9 cellular contexts compared by ENCODE assay signal in the genomic region with DNA sequence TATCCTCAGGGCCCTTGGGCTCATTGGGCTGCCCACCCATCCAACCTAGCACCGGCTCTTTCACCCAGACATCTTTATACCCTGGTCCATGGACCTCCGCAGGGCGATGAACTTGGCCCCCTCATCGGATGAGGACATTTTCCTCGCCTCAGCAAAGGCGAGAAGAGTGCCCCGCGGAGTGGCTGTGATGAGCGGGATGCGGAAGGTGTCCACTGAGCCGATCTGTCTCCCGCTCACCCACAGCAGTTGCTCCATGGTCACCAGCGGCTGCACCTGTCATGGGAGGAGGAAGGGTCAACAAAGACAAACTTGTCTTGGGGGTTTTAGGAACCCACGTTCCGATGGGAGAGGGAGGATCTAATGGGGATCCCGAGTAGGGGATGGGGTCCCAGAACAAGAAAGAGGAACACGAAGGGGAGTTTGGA. TPM values are rescaled to one million over a fixed set of nuclear protein-coding genes. Genes with fewer than 3 reads are reported as not detected.
DNase-seq lines count a peak whose midpoint lies in the region; FAIRE-seq and TF ChIP-seq lines count a peak whose summit lies in the region.
"Had no signal": no experiment of that assay in that cellular context is flagged by ENCODE, and none has a peak within 500 bp of the region (broad histone marks: within the 10 kb centered on the region; RNA-seq: fewer than 3 reads in every experiment).

No MANE protein-coding gene starts in this region.

- H3K36me3 Mint-ChIP-seq in activated naive CD8-positive, alpha-beta T cell treated with anti-CD3 and anti-CD28 coated beads for 36 hours: peaks cover 7% of the 10 kb centered on the region

- TF ChIP-seq CTCF in keratinocyte (optimal IDR thresholded peaks at IDR 0.05 in 1 of 3, IDR thresholded peaks at IDR 0.05 in 1 of 3, conservative IDR thresholded peaks at IDR 0.05 in 1 of 3; ENCODE audit: extremely low read depth in 1 of 3, insufficient read depth in 2 of 3, low read length in 3 of 3) (no peak), stomach (IDR thresholded peaks at IDR 0.05) (no peak)

- H3K4me1 ChIP-seq in keratinocyte (ENCODE audit: control insufficient read depth, extremely low read depth, insufficient read depth, low read length) (peaks cover 12% of the 10 kb centered on the region), stomach (peaks cover 17 to 54% (median 36%) of the 10 kb centered on the region in 4 donors)

- H3K4me3 Mint-ChIP-seq in activated naive CD8-positive, alpha-beta T cell treated with anti-CD3 and anti-CD28 coated beads for 36 hours: peak overlapping the region; percentile 92

- WGBS in stomach, 5 donors: 38 to 53% (median 50%) methylated on average over 17 of the region's 17 CpGs

- H3K9me1 ChIP-seq in keratinocyte (ENCODE audit: control insufficient read depth, extremely low read depth, insufficient read depth, low read length): no peaks in the 10 kb centered on the region

- dilution Hi-C loops in keratinocyte (cut with MboI; ENCODE audit: extremely low pct_ligation_motif_present, low sequenced_read_pairs): no loop called here

- intact Hi-C loops in stomach (cut with DNase I; ENCODE audit: low total_unique reads): no loop called here

- no peaks in the 10 kb centered on the region for H3K9me3 Mint-ChIP-seq in activated naive CD8-positive, alpha-beta T cell treated with anti-CD3 and anti-CD28 coated beads for 36 hours

- H3K9ac ChIP-seq in keratinocyte (ENCODE audit: control insufficient read depth, extremely low read depth, insufficient read depth, low read length): peak overlapping the region; percentile 85

- H4K20me1 ChIP-seq in keratinocyte (ENCODE audit: control insufficient read depth, extremely low read depth, insufficient read depth, low read length): no peaks in the 10 kb centered on the region

- H3K27ac ChIP-seq in keratinocyte (ENCODE audit: control insufficient read depth, insufficient read depth, low read length) (peak overlapping the region; percentile 71), stomach (peak overlapping the region; percentile 88 to 93 (median 90))

- TF ChIP-seq EP300 in stomach (IDR thresholded peaks at IDR 0.05): no peak

- no peak for TF ChIP-seq POLR2A in stomach (IDR thresholded peaks at IDR 0.05)

- DNase-seq in NCI-H146 (lab: John Stamatoyannopoulos, UW): peak; percentile 14
- no peak for DNase-seq in NCI-H146 treated with DMSO at 0.1 percent for 48 hours (lab: John Stamatoyannopoulos, UW; ENCODE audit: unreplicated experiment)
- DNase-seq in activated naive CD8-positive, alpha-beta T cell treated with anti-CD3 and anti-CD28 coated beads for 36 hours: no peak
- no peak for DNase-seq in keratinocyte (ENCODE audit: low read depth, low spot score)
- DNase-seq in stomach: no peak
- DNase-seq in HTR-8/SVneo (ENCODE audit: insufficient read length, low spot score): no peak
- no peak for DNase-seq in HCEC 1CT
- DNase-seq in foreskin melanocyte: no peak
- DNase-seq: ACHN had no signal

- peaks cover 14 to 15% of the 10 kb centered on the region in 2 experiments for H3K36me3 ChIP-seq in keratinocyte (ENCODE audit: control insufficient read depth in 2 of 2, extremely low read depth in 1 of 2, insufficient read depth in 2 of 2, low read length in 2 of 2)
- peaks cover 28 to 67% (median 42%) of the 10 kb centered on the region in 4 donors for H3K36me3 ChIP-seq in stomach

- H3K27me3 Mint-ChIP-seq in activated naive CD8-positive, alpha-beta T cell treated with anti-CD3 and anti-CD28 coated beads for 36 hours: no peaks in the 10 kb centered on the region

- H2AFZ ChIP-seq in keratinocyte (ENCODE audit: control insufficient read depth, low read length): peak overlapping the region; percentile 68

- H3K79me2 ChIP-seq in keratinocyte (ENCODE audit: control insufficient read depth, insufficient read depth, low read length): peaks cover 5% of the 10 kb centered on the region

- H3K27ac Mint-ChIP-seq in activated naive CD8-positive, alpha-beta T cell treated with anti-CD3 and anti-CD28 coated beads for 36 hours: peak overlapping the region; percentile 93

- peaks cover 22% of the 10 kb centered on the region for H3K4me1 Mint-ChIP-seq in activated naive CD8-positive, alpha-beta T cell treated with anti-CD3 and anti-CD28 coated beads for 36 hours

- FAIRE-seq in keratinocyte (lab: Jason Lieb, UNC): no peak
- no peak for FAIRE-seq in HTR-8/SVneo (lab: Jason Lieb, UNC)

- H3K4me2 ChIP-seq in keratinocyte (ENCODE audit: control insufficient read depth, extremely low read depth, insufficient read depth, low read depth, low read length): peak overlapping the region; percentile 96

- H3K9me3 ChIP-seq in keratinocyte (ENCODE audit: control insufficient read depth, low read depth, low read length) (no peaks in the 10 kb centered on the region), stomach (no peaks in the 10 kb centered on the region)

- H3K27me3 ChIP-seq in keratinocyte (ENCODE audit: control insufficient read depth, extremely low read depth, insufficient read depth, low read length): no peaks in the 10 kb centered on the region
- no peaks in the 10 kb centered on the region for H3K27me3 ChIP-seq in stomach

- H3K4me3 ChIP-seq in keratinocyte (ENCODE audit: control insufficient read depth in 2 of 3, extremely low read depth in 1 of 3, insufficient read depth in 2 of 3, low read depth in 1 of 3, low read length in 3 of 3): peak overlapping the region; percentile 63 to 90 (median 89)
- peak overlapping the region; percentile 60 to 84 (median 74) for H3K4me3 ChIP-seq in stomach

RNA-seq across cellular contexts. Expression of a gene that starts 0.7 kb away (rescaled TPM):
- total RNA-seq in activated naive CD8-positive, alpha-beta T cell treated with anti-CD3 and anti-CD28 coated beads for 36 hours: 10 to 100 TPM; 12.4 to 12.9 TPM
- 27.9 to 44.4 TPM (median 38.6 TPM) in 3 replicates for polyA plus RNA-seq in keratinocyte
- 27.7 TPM for polyA plus RNA-seq in keratinocyte (2011; ENCODE audit: low read depth)
- 21.5 and 26.6 TPM in 2 replicates for polyA plus RNA-seq in keratinocyte (2011; cell fraction: cytosol; rRNA removed)
- 57.0 and 60.0 TPM in 2 replicates for polyA plus RNA-seq in keratinocyte (2011; cell fraction: nucleus; rRNA removed)
- polyA plus RNA-seq in keratinocyte (2012; ENCODE audit: low replicate concordance): 22.5 and 56.8 TPM in 2 replicates
- 21.8 to 42.7 TPM (median 38.9 TPM) in 3 replicates for polyA minus RNA-seq in keratinocyte
- polyA minus RNA-seq in keratinocyte (2011; cell fraction: cytosol; rRNA and poly(A)+ RNA removed): 29.5 TPM
- polyA minus RNA-seq in keratinocyte (2011; cell fraction: nucleus; rRNA and poly(A)+ RNA removed): 28.9 and 29.7 TPM in 2 replicates
- total RNA-seq in stomach: 10 to 100 TPM; 11.3 to 60.7 (median 25.0) TPM
- polyA plus RNA-seq in stomach: 10 to 100 TPM; 16.3 to 29.0 (median 22.2) TPM

RNA-seq across cellular contexts. Expression of a gene that starts 16.9 kb away (rescaled TPM):
- total RNA-seq in activated naive CD8-positive, alpha-beta T cell treated with anti-CD3 and anti-CD28 coated beads for 36 hours: under 1 TPM in 1 of 2 experiments, not detected in 1; 0.30 TPM
- polyA plus RNA-seq in keratinocyte (0.06 to 0.25 TPM (median 0.18 TPM) in 3 replicates), stomach (100 to 1,000 TPM in 1 of 3 donors, 10 to 100 TPM in 2; 35.4 to 111 (median 47.9) TPM)
- not detected for polyA plus RNA-seq in keratinocyte (2011; ENCODE audit: low read depth)
- polyA plus RNA-seq in keratinocyte (2011; cell fraction: cytosol; rRNA removed): 0.12 and 0.13 TPM in 2 replicates
- polyA plus RNA-seq in keratinocyte (2011; cell fraction: nucleus; rRNA removed): 0.16 and 0.83 TPM in 2 replicates
- polyA plus RNA-seq in keratinocyte (2012; ENCODE audit: low replicate concordance): 0.15 and 0.16 TPM in 2 replicates
- polyA minus RNA-seq in keratinocyte: 0.13 to 0.22 TPM in 2 of 3 replicates, not detected in the other
- polyA minus RNA-seq in keratinocyte (2011; cell fraction: cytosol; rRNA and poly(A)+ RNA removed): not detected
- 0.62 TPM in 1 of 2 replicates, not detected in the other for polyA minus RNA-seq in keratinocyte (2011; cell fraction: nucleus; rRNA and poly(A)+ RNA removed)
- total RNA-seq in stomach: 100 to 1,000 TPM in 4 of 5 donors, 10 to 100 TPM in 1; 74.2 to 201 (median 175) TPM

RNA-seq across cellular contexts. Expression of a gene that starts 34.4 kb away (rescaled TPM):
- total RNA-seq in activated naive CD8-positive, alpha-beta T cell treated with anti-CD3 and anti-CD28 coated beads for 36 hours: 10 to 100 TPM; 21.6 to 24.3 TPM
- polyA plus RNA-seq in keratinocyte (33.5 to 65.8 TPM (median 48.1 TPM) in 3 replicates), stomach (10 to 100 TPM; 35.9 to 66.0 (median 51.3) TPM)
- 466 TPM for polyA plus RNA-seq in keratinocyte (2011; ENCODE audit: low read depth)
- polyA plus RNA-seq in keratinocyte (2011; cell fraction: cytosol; rRNA removed): 25.5 and 35.7 TPM in 2 replicates
- polyA plus RNA-seq in keratinocyte (2011; cell fraction: nucleus; rRNA removed): 107 and 118 TPM in 2 replicates
- polyA plus RNA-seq in keratinocyte (2012; ENCODE audit: low replicate concordance): 88.4 and 366 TPM in 2 replicates
- 56.1 to 86.6 TPM (median 65.9 TPM) in 3 replicates for polyA minus RNA-seq in keratinocyte
- 89.0 TPM for polyA minus RNA-seq in keratinocyte (2011; cell fraction: cytosol; rRNA and poly(A)+ RNA removed)
- polyA minus RNA-seq in keratinocyte (2011; cell fraction: nucleus; rRNA and poly(A)+ RNA removed): 125 and 143 TPM in 2 replicates
- 100 to 1,000 TPM in 3 of 5 donors, 10 to 100 TPM in 2; 44.3 to 165 (median 105) TPM for total RNA-seq in stomach

RNA-seq across cellular contexts. Expression of a gene that starts 35.6 kb away (rescaled TPM):
- 10 to 100 TPM; 63.4 to 64.0 TPM for total RNA-seq in activated naive CD8-positive, alpha-beta T cell treated with anti-CD3 and anti-CD28 coated beads for 36 hours
- polyA plus RNA-seq in keratinocyte: 17.6 to 26.5 TPM (median 17.7 TPM) in 3 replicates
- polyA plus RNA-seq in keratinocyte (2011; ENCODE audit: low read depth): 6.1 TPM
- polyA plus RNA-seq in keratinocyte (2011; cell fraction: cytosol; rRNA removed): 11.6 and 20.2 TPM in 2 replicates
- 33.0 and 40.7 TPM in 2 replicates for polyA plus RNA-seq in keratinocyte (2011; cell fraction: nucleus; rRNA removed)
- polyA plus RNA-seq in keratinocyte (2012; ENCODE audit: low replicate concordance): 13.7 and 26.0 TPM in 2 replicates
- 37.6 to 74.9 TPM (median 41.4 TPM) in 3 replicates for polyA minus RNA-seq in keratinocyte
- 27.2 TPM for polyA minus RNA-seq in keratinocyte (2011; cell fraction: cytosol; rRNA and poly(A)+ RNA removed)
- polyA minus RNA-seq in keratinocyte (2011; cell fraction: nucleus; rRNA and poly(A)+ RNA removed): 18.8 and 20.5 TPM in 2 replicates
- 10 to 100 TPM; 12.1 to 58.0 (median 31.7) TPM for total RNA-seq in stomach
- 10 to 100 TPM; 27.3 to 43.2 (median 35.4) TPM for polyA plus RNA-seq in stomach

RNA-seq across cellular contexts. Expression of a gene that starts 40.0 kb away (rescaled TPM):
- 1 to 10 TPM; 3.1 to 3.2 TPM for total RNA-seq in activated naive CD8-positive, alpha-beta T cell treated with anti-CD3 and anti-CD28 coated beads for 36 hours
- polyA plus RNA-seq in keratinocyte: 0.55 to 0.64 TPM (median 0.63 TPM) in 3 replicates
- 0.14 TPM for polyA plus RNA-seq in keratinocyte (2011; ENCODE audit: low read depth)
- 0.56 and 0.77 TPM in 2 replicates for polyA plus RNA-seq in keratinocyte (2011; cell fraction: cytosol; rRNA removed)
- 0.42 and 1.1 TPM in 2 replicates for polyA plus RNA-seq in keratinocyte (2011; cell fraction: nucleus; rRNA removed)
- polyA plus RNA-seq in keratinocyte (2012; ENCODE audit: low replicate concordance): 0.38 and 2.2 TPM in 2 replicates
- 0.73 to 2.1 TPM (median 0.96 TPM) in 3 replicates for polyA minus RNA-seq in keratinocyte
- 2.1 TPM for polyA minus RNA-seq in keratinocyte (2011; cell fraction: cytosol; rRNA and poly(A)+ RNA removed)
- 0.39 and 0.74 TPM in 2 replicates for polyA minus RNA-seq in keratinocyte (2011; cell fraction: nucleus; rRNA and poly(A)+ RNA removed)
- 1 to 10 TPM in 3 of 5 donors, under 1 TPM in 2; 0.43 to 6.4 (median 1.3) TPM for total RNA-seq in stomach
- 1 to 10 TPM; 1.8 to 3.4 (median 2.2) TPM for polyA plus RNA-seq in stomach

Comparison
In these comparisons a context has a peak if more than half of its experiments do, and no peak if none do; other contexts are left out.
1. RNA of a gene that starts 16.9 kb away (total RNA-seq): 74.2 to 201 TPM in stomach; 0.30 TPM in activated naive CD8-positive, alpha-beta T cell treated with anti-CD3 and anti-CD28 coated beads for 36 hours; every median in the first group is over 10 times any median in the second.